1 cellular context compared by ENCODE assay signal in the genomic region with DNA sequence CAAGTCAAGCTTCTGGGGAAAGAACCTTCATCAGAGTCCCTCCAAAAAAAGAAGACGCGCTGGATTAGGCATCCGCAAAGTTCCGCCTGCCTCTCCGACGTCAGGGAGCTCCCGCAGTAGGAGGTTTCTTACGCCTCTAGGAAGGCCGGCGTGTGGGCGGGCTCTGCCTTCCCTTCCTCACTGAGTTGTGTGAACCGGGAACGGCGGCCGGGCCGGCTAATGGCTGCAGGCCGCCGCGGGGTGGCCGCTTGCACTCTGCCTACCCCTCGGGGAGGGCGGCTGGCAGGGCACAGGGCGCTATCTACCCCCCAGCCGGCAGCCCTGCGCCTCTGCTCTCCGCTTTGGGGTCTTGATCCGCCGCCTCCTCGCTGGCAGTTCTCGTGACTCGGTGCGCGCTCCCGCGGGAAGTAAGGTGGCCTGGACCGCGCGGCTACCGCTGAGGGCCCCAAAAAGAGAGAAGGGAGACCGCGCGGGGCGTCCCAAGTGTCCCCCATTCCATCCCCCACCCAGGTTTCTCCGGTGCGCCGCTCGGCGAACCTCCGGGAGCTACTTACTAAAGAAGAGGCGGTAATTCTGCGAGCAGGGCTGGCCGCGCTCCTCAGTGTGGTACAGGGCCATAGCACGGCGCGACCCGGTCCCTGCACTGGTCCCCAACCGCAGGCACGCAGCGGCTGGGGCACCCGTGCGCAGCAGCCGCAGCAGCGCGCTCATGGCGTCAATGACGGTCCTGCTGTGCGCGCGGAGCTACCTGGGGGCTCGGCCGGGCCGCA.
A peak's percentile ranks its signal among the peaks of the same experiment; 100 is the strongest.
TF ChIP-seq lines count a peak whose summit lies in the region.

A gene (minus strand): TSS at position 723 of the 770 bp plus-strand sequence. CDS start 12 bp downstream, at position 711.

TF ChIP-seq in HepG2, 621 proteins besides CTCF, POLR2A, EP300 and RAD21 (continued from another document and continues in another):
- TF ChIP-seq, protein P1, sequence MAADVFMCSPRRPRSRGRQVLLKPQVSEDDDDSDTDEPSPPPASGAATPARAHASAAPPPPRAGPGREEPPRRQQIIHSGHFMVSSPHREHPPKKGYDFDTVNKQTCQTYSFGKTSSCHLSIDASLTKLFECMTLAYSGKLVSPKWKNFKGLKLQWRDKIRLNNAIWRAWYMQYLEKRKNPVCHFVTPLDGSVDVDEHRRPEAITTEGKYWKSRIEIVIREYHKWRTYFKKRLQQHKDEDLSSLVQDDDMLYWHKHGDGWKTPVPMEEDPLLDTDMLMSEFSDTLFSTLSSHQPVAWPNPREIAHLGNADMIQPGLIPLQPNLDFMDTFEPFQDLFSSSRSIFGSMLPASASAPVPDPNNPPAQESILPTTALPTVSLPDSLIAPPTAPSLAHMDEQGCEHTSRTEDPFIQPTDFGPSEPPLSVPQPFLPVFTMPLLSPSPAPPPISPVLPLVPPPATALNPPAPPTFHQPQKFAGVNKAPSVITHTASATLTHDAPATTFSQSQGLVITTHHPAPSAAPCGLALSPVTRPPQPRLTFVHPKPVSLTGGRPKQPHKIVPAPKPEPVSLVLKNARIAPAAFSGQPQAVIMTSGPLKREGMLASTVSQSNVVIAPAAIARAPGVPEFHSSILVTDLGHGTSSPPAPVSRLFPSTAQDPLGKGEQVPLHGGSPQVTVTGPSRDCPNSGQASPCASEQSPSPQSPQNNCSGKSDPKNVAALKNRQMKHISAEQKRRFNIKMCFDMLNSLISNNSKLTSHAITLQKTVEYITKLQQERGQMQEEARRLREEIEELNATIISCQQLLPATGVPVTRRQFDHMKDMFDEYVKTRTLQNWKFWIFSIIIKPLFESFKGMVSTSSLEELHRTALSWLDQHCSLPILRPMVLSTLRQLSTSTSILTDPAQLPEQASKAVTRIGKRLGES (CRISPR knock-in tag; IDR thresholded peaks at IDR 0.05; ENCODE audit: borderline replicate concordance): no peak
- TF ChIP-seq YEATS4 (CRISPR knock-in tag; IDR thresholded peaks at IDR 0.05; ENCODE audit: borderline replicate concordance) (peak; percentile 88; the same call in 1 of the 2 replicates), ZNF720 (CRISPR knock-in tag; IDR thresholded peaks at IDR 0.05) (no peak), GATAD1 (CRISPR knock-in tag; IDR thresholded peaks at IDR 0.05) (peak; percentile 81), IRX3 (CRISPR knock-in tag; IDR thresholded peaks at IDR 0.05; ENCODE audit: borderline replicate concordance, low read depth) (peak; percentile 89; the same call in 1 of the 2 replicates), ZFP36 (IDR thresholded peaks at IDR 0.05; ENCODE audit: borderline replicate concordance, low read depth, low read length, partially characterized antibody) (no peak), IKZF4 (CRISPR knock-in tag; IDR thresholded peaks at IDR 0.05; ENCODE audit: borderline replicate concordance, low read depth, not compliant biosample characterization) (peak; percentile 93), MTF2 (CRISPR knock-in tag; IDR thresholded peaks at IDR 0.05; ENCODE audit: borderline replicate concordance) (no peak; the same call in 1 of the 2 replicates), HDAC2 (CRISPR knock-in tag; IDR thresholded peaks at IDR 0.05) (peak; percentile 56), HMG20B (CRISPR knock-in tag; conservative IDR thresholded peaks at IDR 0.05) (no peak), MXI1 (IDR thresholded peaks at IDR 0.05; ENCODE audit: borderline replicate concordance, low read depth, low read length) (peak; percentile 81; the same call in 1 of the 3 replicates), HOXA9 (CRISPR knock-in tag; IDR thresholded peaks at IDR 0.05; ENCODE audit: borderline replicate concordance) (no peak; the same call in 1 of the 2 replicates), ZNF350 (CRISPR knock-in tag; IDR thresholded peaks at IDR 0.05; ENCODE audit: borderline replicate concordance, low read depth) (peak; percentile 72; the same call in 1 of the 2 replicates), GFI1 (CRISPR knock-in tag; IDR thresholded peaks at IDR 0.05; ENCODE audit: borderline replicate concordance) (peak; percentile 41), ZNF616 (CRISPR knock-in tag; IDR thresholded peaks at IDR 0.05; ENCODE audit: low read depth) (0 out of 2 replicates have a peak, but pooled peaks have one; percentile 50), SAP130 (CRISPR knock-in tag; IDR thresholded peaks at IDR 0.05; ENCODE audit: low read depth) (peak; percentile 76)
- TF ChIP-seq, protein P2, sequence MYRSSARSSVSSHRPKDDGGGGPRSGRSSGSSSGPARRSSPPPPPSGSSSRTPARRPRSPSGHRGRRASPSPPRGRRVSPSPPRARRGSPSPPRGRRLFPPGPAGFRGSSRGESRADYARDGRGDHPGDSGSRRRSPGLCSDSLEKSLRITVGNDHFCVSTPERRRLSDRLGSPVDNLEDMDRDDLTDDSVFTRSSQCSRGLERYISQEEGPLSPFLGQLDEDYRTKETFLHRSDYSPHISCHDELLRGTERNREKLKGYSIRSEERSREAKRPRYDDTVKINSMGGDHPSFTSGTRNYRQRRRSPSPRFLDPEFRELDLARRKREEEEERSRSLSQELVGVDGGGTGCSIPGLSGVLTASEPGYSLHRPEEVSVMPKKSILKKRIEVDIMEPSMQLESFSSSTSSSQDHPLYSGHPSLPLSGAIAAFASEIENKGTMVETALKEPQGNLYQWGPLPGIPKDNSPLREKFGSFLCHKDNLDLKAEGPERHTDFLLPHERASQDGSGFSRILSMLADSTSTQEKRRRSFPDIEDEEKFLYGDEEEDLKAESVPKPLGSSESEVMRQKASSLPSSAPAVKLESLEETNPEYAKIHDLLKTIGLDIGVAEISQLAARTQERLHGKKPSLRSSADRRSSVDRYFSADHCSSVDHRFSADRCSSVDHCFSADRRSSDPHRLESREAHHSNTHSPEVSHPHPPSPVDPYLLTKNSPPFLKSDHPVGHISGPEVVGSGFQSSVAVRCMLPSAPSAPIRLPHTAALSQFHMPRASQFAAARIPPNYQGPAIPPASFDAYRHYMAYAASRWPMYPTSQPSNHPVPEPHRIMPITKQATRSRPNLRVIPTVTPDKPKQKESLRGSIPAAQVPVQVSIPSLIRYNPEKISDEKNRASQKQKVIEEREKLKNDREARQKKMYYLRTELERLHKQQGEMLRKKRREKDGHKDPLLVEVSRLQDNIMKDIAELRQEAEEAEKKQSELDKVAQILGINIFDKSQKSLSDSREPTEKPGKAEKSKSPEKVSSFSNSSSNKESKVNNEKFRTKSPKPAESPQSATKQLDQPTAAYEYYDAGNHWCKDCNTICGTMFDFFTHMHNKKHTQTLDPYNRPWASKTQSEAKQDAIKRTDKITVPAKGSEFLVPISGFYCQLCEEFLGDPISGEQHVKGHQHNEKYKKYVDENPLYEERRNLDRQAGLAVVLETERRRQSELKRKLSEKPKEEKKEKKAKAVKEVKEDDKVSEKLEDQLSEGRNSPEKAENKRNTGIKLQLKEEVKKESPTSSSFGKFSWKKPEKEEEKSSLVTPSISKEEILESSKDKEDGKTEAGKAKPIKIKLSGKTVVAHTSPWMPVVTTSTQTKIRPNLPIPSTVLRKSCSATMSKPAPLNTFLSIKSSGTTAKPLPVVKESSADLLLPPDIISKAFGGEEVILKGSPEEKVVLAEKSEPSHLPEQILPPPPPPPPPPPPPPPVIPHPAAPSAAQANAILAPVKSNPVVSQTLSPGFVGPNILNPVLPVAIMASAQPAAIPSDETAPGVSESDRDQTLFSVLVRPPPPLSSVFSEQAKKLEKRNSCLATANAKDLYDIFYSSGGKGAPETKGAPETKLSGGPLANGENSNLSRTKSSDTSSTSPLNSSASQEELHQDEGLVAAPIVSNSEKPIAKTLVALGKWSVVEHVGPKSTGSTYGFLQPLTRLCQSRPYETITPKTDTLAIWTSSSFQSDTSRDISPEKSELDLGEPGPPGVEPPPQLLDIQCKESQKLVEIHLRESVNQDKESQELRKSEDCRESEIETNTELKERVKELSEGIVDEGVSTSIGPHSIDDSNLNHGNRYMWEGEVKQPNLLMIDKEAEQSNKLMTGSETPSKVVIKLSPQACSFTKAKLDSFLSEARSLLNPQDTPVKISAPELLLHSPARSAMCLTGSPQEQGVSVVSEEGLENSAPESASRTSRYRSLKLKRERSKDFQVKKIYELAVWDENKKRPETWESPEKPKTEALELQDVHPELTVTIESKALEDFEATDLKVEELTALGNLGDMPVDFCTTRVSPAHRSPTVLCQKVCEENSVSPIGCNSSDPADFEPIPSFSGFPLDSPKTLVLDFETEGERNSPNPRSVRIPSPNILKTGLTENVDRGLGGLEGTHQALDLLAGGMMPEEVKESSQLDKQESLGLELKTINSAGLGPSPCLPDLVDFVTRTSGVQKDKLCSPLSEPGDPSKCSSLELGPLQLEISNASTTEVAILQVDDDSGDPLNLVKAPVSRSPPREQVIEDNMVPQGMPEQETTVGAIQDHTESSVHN (CRISPR knock-in tag; IDR thresholded peaks at IDR 0.05): no peak
- TF ChIP-seq, protein P3, sequence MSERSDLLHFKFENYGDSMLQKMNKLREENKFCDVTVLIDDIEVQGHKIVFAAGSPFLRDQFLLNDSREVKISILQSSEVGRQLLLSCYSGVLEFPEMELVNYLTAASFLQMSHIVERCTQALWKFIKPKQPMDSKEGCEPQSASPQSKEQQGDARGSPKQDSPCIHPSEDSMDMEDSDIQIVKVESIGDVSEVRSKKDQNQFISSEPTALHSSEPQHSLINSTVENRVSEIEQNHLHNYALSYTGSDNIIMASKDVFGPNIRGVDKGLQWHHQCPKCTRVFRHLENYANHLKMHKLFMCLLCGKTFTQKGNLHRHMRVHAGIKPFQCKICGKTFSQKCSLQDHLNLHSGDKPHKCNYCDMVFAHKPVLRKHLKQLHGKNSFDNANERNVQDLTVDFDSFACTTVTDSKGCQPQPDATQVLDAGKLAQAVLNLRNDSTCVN (CRISPR knock-in tag; IDR thresholded peaks at IDR 0.05; ENCODE audit: borderline replicate concordance): no peak
- TF ChIP-seq, protein P4, sequence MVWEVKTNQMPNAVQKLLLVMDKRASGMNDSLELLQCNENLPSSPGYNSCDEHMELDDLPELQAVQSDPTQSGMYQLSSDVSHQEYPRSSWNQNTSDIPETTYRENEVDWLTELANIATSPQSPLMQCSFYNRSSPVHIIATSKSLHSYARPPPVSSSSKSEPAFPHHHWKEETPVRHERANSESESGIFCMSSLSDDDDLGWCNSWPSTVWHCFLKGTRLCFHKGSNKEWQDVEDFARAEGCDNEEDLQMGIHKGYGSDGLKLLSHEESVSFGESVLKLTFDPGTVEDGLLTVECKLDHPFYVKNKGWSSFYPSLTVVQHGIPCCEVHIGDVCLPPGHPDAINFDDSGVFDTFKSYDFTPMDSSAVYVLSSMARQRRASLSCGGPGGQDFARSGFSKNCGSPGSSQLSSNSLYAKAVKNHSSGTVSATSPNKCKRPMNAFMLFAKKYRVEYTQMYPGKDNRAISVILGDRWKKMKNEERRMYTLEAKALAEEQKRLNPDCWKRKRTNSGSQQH (CRISPR knock-in tag; IDR thresholded peaks at IDR 0.05; ENCODE audit: low read depth): peak; percentile 74; the same call in 1 of the 2 replicates
- TF ChIP-seq, protein P5, sequence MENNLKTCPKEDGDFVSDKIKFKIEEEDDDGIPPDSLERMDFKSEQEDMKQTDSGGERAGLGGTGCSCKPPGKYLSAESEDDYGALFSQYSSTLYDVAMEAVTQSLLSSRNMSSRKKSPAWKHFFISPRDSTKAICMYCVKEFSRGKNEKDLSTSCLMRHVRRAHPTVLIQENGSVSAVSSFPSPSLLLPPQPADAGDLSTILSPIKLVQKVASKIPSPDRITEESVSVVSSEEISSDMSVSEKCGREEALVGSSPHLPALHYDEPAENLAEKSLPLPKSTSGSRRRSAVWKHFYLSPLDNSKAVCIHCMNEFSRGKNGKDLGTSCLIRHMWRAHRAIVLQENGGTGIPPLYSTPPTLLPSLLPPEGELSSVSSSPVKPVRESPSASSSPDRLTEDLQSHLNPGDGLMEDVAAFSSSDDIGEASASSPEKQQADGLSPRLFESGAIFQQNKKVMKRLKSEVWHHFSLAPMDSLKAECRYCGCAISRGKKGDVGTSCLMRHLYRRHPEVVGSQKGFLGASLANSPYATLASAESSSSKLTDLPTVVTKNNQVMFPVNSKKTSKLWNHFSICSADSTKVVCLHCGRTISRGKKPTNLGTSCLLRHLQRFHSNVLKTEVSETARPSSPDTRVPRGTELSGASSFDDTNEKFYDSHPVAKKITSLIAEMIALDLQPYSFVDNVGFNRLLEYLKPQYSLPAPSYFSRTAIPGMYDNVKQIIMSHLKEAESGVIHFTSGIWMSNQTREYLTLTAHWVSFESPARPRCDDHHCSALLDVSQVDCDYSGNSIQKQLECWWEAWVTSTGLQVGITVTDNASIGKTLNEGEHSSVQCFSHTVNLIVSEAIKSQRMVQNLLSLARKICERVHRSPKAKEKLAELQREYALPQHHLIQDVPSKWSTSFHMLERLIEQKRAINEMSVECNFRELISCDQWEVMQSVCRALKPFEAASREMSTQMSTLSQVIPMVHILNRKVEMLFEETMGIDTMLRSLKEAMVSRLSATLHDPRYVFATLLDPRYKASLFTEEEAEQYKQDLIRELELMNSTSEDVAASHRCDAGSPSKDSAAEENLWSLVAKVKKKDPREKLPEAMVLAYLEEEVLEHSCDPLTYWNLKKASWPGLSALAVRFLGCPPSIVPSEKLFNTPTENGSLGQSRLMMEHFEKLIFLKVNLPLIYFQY (CRISPR knock-in tag; IDR thresholded peaks at IDR 0.05; ENCODE audit: borderline replicate concordance): peak; percentile 40; the same call in 1 of the 2 replicates
- TF ChIP-seq, protein P6, sequence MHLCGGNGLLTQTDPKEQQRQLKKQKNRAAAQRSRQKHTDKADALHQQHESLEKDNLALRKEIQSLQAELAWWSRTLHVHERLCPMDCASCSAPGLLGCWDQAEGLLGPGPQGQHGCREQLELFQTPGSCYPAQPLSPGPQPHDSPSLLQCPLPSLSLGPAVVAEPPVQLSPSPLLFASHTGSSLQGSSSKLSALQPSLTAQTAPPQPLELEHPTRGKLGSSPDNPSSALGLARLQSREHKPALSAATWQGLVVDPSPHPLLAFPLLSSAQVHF (CRISPR knock-in tag; IDR thresholded peaks at IDR 0.05): 0 out of 2 replicates have a peak, but pooled peaks have one; percentile 36
- TF ChIP-seq, protein P7, sequence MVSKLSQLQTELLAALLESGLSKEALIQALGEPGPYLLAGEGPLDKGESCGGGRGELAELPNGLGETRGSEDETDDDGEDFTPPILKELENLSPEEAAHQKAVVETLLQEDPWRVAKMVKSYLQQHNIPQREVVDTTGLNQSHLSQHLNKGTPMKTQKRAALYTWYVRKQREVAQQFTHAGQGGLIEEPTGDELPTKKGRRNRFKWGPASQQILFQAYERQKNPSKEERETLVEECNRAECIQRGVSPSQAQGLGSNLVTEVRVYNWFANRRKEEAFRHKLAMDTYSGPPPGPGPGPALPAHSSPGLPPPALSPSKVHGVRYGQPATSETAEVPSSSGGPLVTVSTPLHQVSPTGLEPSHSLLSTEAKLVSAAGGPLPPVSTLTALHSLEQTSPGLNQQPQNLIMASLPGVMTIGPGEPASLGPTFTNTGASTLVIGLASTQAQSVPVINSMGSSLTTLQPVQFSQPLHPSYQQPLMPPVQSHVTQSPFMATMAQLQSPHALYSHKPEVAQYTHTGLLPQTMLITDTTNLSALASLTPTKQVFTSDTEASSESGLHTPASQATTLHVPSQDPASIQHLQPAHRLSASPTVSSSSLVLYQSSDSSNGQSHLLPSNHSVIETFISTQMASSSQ (IDR thresholded peaks at IDR 0.05; ENCODE audit: low read depth): no peak
- TF ChIP-seq, protein P7 (CRISPR knock-in tag; IDR thresholded peaks at IDR 0.05; ENCODE audit: borderline replicate concordance): peak; percentile 58; the same call in 1 of the 2 replicates
